Comparison of ENCODE assay signal across 32 cellular contexts in the genomic region with DNA sequence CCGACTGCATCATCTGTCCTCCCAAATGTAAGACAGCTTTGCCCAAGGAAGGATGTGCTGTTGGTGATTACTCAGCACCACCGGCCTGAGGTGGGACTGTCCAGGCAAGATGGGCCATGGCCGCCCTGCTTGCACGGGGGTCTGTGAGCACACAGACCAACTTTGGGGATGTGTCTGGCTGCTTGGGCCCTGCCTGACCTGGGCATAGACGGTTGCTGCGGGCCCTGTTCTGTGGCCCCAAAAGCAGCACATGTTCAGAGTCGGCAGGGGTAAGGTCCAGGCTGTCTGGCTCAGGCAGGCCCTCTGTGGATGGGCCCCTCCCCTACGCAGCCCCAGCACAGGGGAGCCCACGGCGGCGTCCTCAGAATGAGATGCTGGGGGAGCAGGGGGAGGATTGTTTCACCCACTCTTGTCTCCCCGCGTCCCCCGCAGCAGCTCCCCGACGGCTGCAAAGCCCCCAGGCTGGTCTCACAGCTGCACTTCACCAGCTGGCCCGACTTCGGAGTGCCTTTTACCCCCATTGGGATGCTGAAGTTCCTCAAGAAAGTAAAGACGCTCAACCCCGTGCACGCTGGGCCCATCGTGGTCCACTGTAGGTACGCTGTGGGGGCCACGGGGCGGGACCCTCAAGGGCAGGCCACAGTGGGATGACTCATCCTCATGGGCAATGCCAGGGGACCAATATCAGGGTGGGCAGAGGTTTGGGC. TPM values are rescaled to one million over a fixed set of nuclear protein-coding genes. Genes with fewer than 3 reads are reported as not detected.
DNase-seq lines count a peak whose midpoint lies in the region; ATAC-seq and TF ChIP-seq lines count a peak whose summit lies in the region.
"Had no signal": no experiment of that assay in that cellular context is flagged by ENCODE, and none has a peak within 500 bp of the region (broad histone marks: within the 10 kb centered on the region; RNA-seq: fewer than 3 reads in every experiment).

No MANE protein-coding gene starts in this region.

- H3K4me1 ChIP-seq in Peyer's patch (peaks cover 3 to 27% (median 23%) of the 10 kb centered on the region in 4 donors), spleen (peaks cover 30 to 64% (median 49%) of the 10 kb centered on the region in 6 donors), thyroid gland (peaks cover 0 to 15% of the 10 kb centered on the region in 2 donors)
- H3K4me1 ChIP-seq: parathyroid adenoma, testis, uterus had no signal

- H3K36me3 ChIP-seq in Peyer's patch: peaks cover 0 to 80% (median 0%) of the 10 kb centered on the region in 3 donors
- H3K36me3 ChIP-seq in spleen: peaks cover 7 to 81% (median 67%) of the 10 kb centered on the region in 6 donors
- H3K36me3 ChIP-seq in thyroid gland: no peaks in the 10 kb centered on the region
- H3K36me3 ChIP-seq: uterus had no signal

- TF ChIP-seq POLR2A in Peyer's patch (IDR thresholded peaks at IDR 0.05) (no peak), spleen (IDR thresholded peaks at IDR 0.05) (no peak), thyroid gland (IDR thresholded peaks at IDR 0.05) (no peak)

- TF ChIP-seq CTCF in Peyer's patch (IDR thresholded peaks at IDR 0.05) (no peak), spleen (IDR thresholded peaks at IDR 0.05 in 8 of 11, conservative IDR thresholded peaks at IDR 0.05 in 3 of 11) (no peak), thyroid gland (IDR thresholded peaks at IDR 0.05) (no peak)

- WGBS in spleen, 5 donors: 91 to 94% (median 92%) methylated on average over 18 to 25 of the region's 25 CpGs
- 95% methylated on average over 18 to 24 of the region's 25 CpGs for WGBS in thyroid gland, 2 donors

- intact Hi-C loops in spleen (cut with DNase I; ENCODE audit: low total_unique reads) (loop anchor here (5.0 kb wide), 1 partner anchor 161 kb away; the partner anchor contains the start of gene PTPRE), thyroid gland (cut with DNase I) (no loop called here)

- H3K27ac ChIP-seq in Peyer's patch: no peak overlapping the region
- peak overlapping the region in 2 of 8 donors; percentile 10 to 39 for H3K27ac ChIP-seq in spleen
- no peak overlapping the region for H3K27ac ChIP-seq in thyroid gland
- H3K27ac ChIP-seq: esophagus muscularis mucosa, parathyroid adenoma, PC-9, testis, uterus had no signal

- H3K4me3 ChIP-seq in Peyer's patch: no peak overlapping the region
- H3K4me3 ChIP-seq in spleen: no peak overlapping the region
- no peak overlapping the region for H3K4me3 ChIP-seq in thyroid gland (replicated peaks in 1 of 3)
- H3K4me3 ChIP-seq: esophagus muscularis mucosa, heart right ventricle, mucosa of descending colon, PC-9, smooth muscle cell, testis, uterus had no signal

- ATAC-seq in left lobe of liver (no peak), GM21381 (IDR thresholded peaks at IDR 0.05; ENCODE audit: unreplicated experiment) (no peak), HG02973 (IDR thresholded peaks at IDR 0.05; ENCODE audit: unreplicated experiment) (no peak)
- ATAC-seq: activated CD4-positive, CD25-positive, alpha-beta regulatory T cell treated with anti-CD3 and anti-CD28 coated beads, Interleukin-2, amount 50 U/mL, for 24 hours; heart right ventricle; mucosa of descending colon; stimulated activated naive CD8-positive, alpha-beta T cell treated with anti-CD3 and anti-CD28 coated beads, Interleukin-15, Interleukin-2, amounts not matched to agents 100 U/mL and 50 U/mL, for 24 hours had no signal

- H3K9me3 ChIP-seq in Peyer's patch (no peaks in the 10 kb centered on the region), spleen (no peaks in the 10 kb centered on the region), thyroid gland (no peaks in the 10 kb centered on the region)
- H3K9me3 ChIP-seq: esophagus muscularis mucosa, heart right ventricle, mucosa of descending colon, testis, uterus had no signal

- no peaks in the 10 kb centered on the region for H3K27me3 ChIP-seq in Peyer's patch
- no peaks in the 10 kb centered on the region for H3K27me3 ChIP-seq in spleen (replicated peaks in 1 of 7)
- H3K27me3 ChIP-seq in thyroid gland: no peaks in the 10 kb centered on the region
- H3K27me3 ChIP-seq: heart right ventricle, testis, uterus had no signal

- peak; percentile 48 for DNase-seq in activated CD8-positive, alpha-beta memory T cell treated with anti-CD3 and anti-CD28 coated beads, Interleukin-2, amount 50 U/mL, for 48 hours
- no peak for DNase-seq in activated CD8-positive, alpha-beta memory T cell treated with anti-CD3 and anti-CD28 coated beads, Interleukin-2, amount 50 U/mL, for 4 hours
- DNase-seq in Peyer's patch (peak in 2 of 3 donors; percentile 15 to 45), left lobe of liver (ENCODE audit: low spot score) (peak; percentile 41), spleen (peak; percentile 81), thyroid gland (no peak)
- DNase-seq: activated CD4-positive, alpha-beta T cell treated with anti-CD3 and anti-CD28 coated beads, Interleukin-2, amount 50 U/mL, for 48 hours; CD4-positive, alpha-beta T cell; central memory CD4-positive, alpha-beta T cell; endodermal cell; foreskin fibroblast; H7; heart right ventricle; KBM-7; mucosa of descending colon; NCI-H1930; NCI-H526; nephron progenitor cell; NK-92 treated with Interleukin-12 subunit alpha and Interleukin-12 subunit beta, amount 100 ng/mL, for 24 hours; PC-9; retina; SHP77; stimulated activated CD4-positive, alpha-beta T cell treated with anti-CD3 and anti-CD28 coated beads, Interleukin-1b, Interleukin-23, amount 100 ng/mL, for 48 hours; stimulated activated naive CD8-positive, alpha-beta T cell treated with anti-CD3 and anti-CD28 coated beads, Interleukin-15, Interleukin-2, amounts not matched to agents 100 U/mL and 50 U/mL, for 24 hours; testis; uterus had no signal

RNA-seq across cellular contexts. Expression of gene MKI67, which starts 58.4 kb away (rescaled TPM):
- total RNA-seq in Peyer's patch (10 to 100 TPM; 11.9 to 74.3 (median 18.9) TPM), left lobe of liver (0.70 TPM), spleen (10 to 100 TPM in 4 of 7 donors, 1 to 10 TPM in 3; 6.2 to 21.6 (median 13.4) TPM), thyroid gland (1 to 10 TPM in 2 of 4 donors, under 1 TPM in 2; 0.24 to 1.9 (median 0.76) TPM)
- 1 to 10 TPM in 2 of 3 donors, under 1 TPM in 1; 0.61 to 3.6 (median 1.7) TPM for polyA plus RNA-seq in spleen

Comparison
In these comparisons a context has a peak if more than half of its experiments do, and no peak if none do; other contexts are left out.
1. DNase-seq: peak in activated CD8-positive, alpha-beta memory T cell treated with anti-CD3 and anti-CD28 coated beads, Interleukin-2, amount 50 U/mL, for 48 hours (single experiment), Peyer's patch (2 of 3), left lobe of liver (single experiment) and spleen (single experiment); none in activated CD8-positive, alpha-beta memory T cell treated with anti-CD3 and anti-CD28 coated beads, Interleukin-2, amount 50 U/mL, for 4 hours (single experiment) and thyroid gland (0 of 2).